ENCODE assay signal across 18 cellular contexts in genomic region chr17:27498615-27499316, GRCh38. TPM values are rescaled to one million over a fixed set of nuclear protein-coding genes. Genes with fewer than 3 reads are reported as not detected.
A peak's percentile ranks its signal among the peaks of the same experiment; 100 is the strongest.
DNase-seq lines count a peak whose midpoint lies in the region; ATAC-seq and TF ChIP-seq lines count a peak whose summit lies in the region.
"Had no signal": no experiment of that assay in that cellular context is flagged by ENCODE, and none has a peak within 500 bp of the region (broad histone marks: within the 10 kb centered on the region; RNA-seq: fewer than 3 reads in every experiment).

No MANE protein-coding gene starts in this region.

- H3K9me3 Mint-ChIP-seq in dendritic cell treated with granulocyte-macrophage colony-stimulating factor and Interleukin-4, amounts not matched to agents 40 ng/mL and 50 ng/mL, for 4 days: no peaks in the 10 kb centered on the region
- peaks cover 18% of the 10 kb centered on the region for H3K9me3 Mint-ChIP-seq in activated CD4-positive, alpha-beta T cell treated with anti-CD3 and anti-CD28 coated beads, Interleukin-2, amount 10 ng/mL, durations not matched to agents 7 days and 5 days

- H3K4me1 ChIP-seq in upper lobe of right lung: peaks cover 28% of the 10 kb centered on the region
- H3K4me1 ChIP-seq in prostate gland (replicated peaks): peaks cover 4% of the 10 kb centered on the region

- intact Hi-C loops in dendritic cell treated with granulocyte-macrophage colony-stimulating factor and Interleukin-4, amounts not matched to agents 40 ng/mL and 50 ng/mL, for 4 days (cut with micrococcal nuclease): no loop called here
- intact Hi-C loops in upper lobe of right lung (cut with DNase I) (no loop called here), prostate gland (cut with DNase I) (loop anchor here (10.0 kb wide), 1 partner anchor 144 kb away; no protein-coding TSS in a partner anchor)

- peaks cover 38% of the 10 kb centered on the region for H3K4me1 Mint-ChIP-seq in dendritic cell treated with granulocyte-macrophage colony-stimulating factor and Interleukin-4, amounts not matched to agents 40 ng/mL and 50 ng/mL, for 4 days (ENCODE audit: low read depth)
- no peaks in the 10 kb centered on the region for H3K4me1 Mint-ChIP-seq in activated CD4-positive, alpha-beta T cell treated with anti-CD3 and anti-CD28 coated beads, Interleukin-2, amount 10 ng/mL, durations not matched to agents 7 days and 5 days

- H3K9me3 ChIP-seq in upper lobe of right lung: no peaks in the 10 kb centered on the region
- no peaks in the 10 kb centered on the region for H3K9me3 ChIP-seq in prostate gland

- peak overlapping the region; percentile 4 for H3K27ac Mint-ChIP-seq in dendritic cell treated with granulocyte-macrophage colony-stimulating factor and Interleukin-4, amounts not matched to agents 40 ng/mL and 50 ng/mL, for 4 days
- no peak overlapping the region for H3K27ac Mint-ChIP-seq in activated CD4-positive, alpha-beta T cell treated with anti-CD3 and anti-CD28 coated beads, Interleukin-2, amount 10 ng/mL, durations not matched to agents 7 days and 5 days

- no peaks in the 10 kb centered on the region for H3K36me3 Mint-ChIP-seq in dendritic cell treated with granulocyte-macrophage colony-stimulating factor and Interleukin-4, amounts not matched to agents 40 ng/mL and 50 ng/mL, for 4 days (ENCODE audit: low read depth)
- peaks cover 36% of the 10 kb centered on the region for H3K36me3 Mint-ChIP-seq in activated CD4-positive, alpha-beta T cell treated with anti-CD3 and anti-CD28 coated beads, Interleukin-2, amount 10 ng/mL, durations not matched to agents 7 days and 5 days (ENCODE audit: low read depth)

- ATAC-seq in upper lobe of right lung (peak; percentile 27), GM18868 (IDR thresholded peaks at IDR 0.05; ENCODE audit: unreplicated experiment) (no peak)

- no peaks in the 10 kb centered on the region for H3K27me3 Mint-ChIP-seq in dendritic cell treated with granulocyte-macrophage colony-stimulating factor and Interleukin-4, amounts not matched to agents 40 ng/mL and 50 ng/mL, for 4 days
- H3K27me3 Mint-ChIP-seq in activated CD4-positive, alpha-beta T cell treated with anti-CD3 and anti-CD28 coated beads, Interleukin-2, amount 10 ng/mL, durations not matched to agents 7 days and 5 days: no peaks in the 10 kb centered on the region

- H3K4me3 Mint-ChIP-seq in dendritic cell treated with granulocyte-macrophage colony-stimulating factor and Interleukin-4, amounts not matched to agents 40 ng/mL and 50 ng/mL, for 4 days: no peak overlapping the region
- H3K4me3 Mint-ChIP-seq in activated CD4-positive, alpha-beta T cell treated with anti-CD3 and anti-CD28 coated beads, Interleukin-2, amount 10 ng/mL, durations not matched to agents 7 days and 5 days: no peak overlapping the region

- H3K27ac ChIP-seq in upper lobe of right lung (no peak overlapping the region), prostate gland (no peak overlapping the region)
- H3K27ac ChIP-seq: BLaER1 had no signal

- H3K36me3 ChIP-seq in upper lobe of right lung (no peaks in the 10 kb centered on the region), prostate gland (no peaks in the 10 kb centered on the region)

- POLR2A ChIA-PET in activated CD4-positive, alpha-beta T cell treated with anti-CD3 and anti-CD28 coated beads, Interleukin-2, amount 10 ng/mL, durations not matched to agents 7 days and 5 days (lab: Charles Lee): no interaction called here

- H3K27me3 ChIP-seq in upper lobe of right lung (no peaks in the 10 kb centered on the region), prostate gland (replicated peaks; ENCODE audit: insufficient read depth) (no peaks in the 10 kb centered on the region)
- H3K27me3 ChIP-seq: BLaER1 had no signal

- DNase-seq in left kidney (ENCODE audit: low read depth, low spot score): peak; percentile 40
- DNase-seq in renal cortical epithelial cell (ENCODE audit: low read depth): peak; percentile 55
- DNase-seq in upper lobe of right lung: peak; percentile 25
- no peak for DNase-seq in stimulated activated naive CD4-positive, alpha-beta T cell (lab: John Stamatoyannopoulos, UW)
- DNase-seq in activated CD4-positive, alpha-beta T cell treated with anti-CD3 and anti-CD28 coated beads, Interleukin-2, amount 10 ng/mL, durations not matched to agents 7 days and 5 days: no peak
- DNase-seq in prostate gland (ENCODE audit: low spot score): no peak
- DNase-seq: DMS 273 treated with DMSO at 0.1 percent for 48 hours, H7, KG1, NCI-H1105 treated with DMSO at 0.1 percent for 48 hours, NCI-H1930, NCI-H2171, NCI-H446 treated with DMSO at 0.1 percent for 48 hours, NCI-H82, SIG-M5 had no signal

- no peak for TF ChIP-seq POLR2A in prostate gland (IDR thresholded peaks at IDR 0.05)

- 91% methylated on average over 8 of the region's 8 CpGs for WGBS in prostate gland

- no peak overlapping the region for H3K4me3 ChIP-seq in upper lobe of right lung
- no peak overlapping the region for H3K4me3 ChIP-seq in prostate gland
- H3K4me3 ChIP-seq: BLaER1 had no signal

- TF ChIP-seq CTCF in upper lobe of right lung (IDR thresholded peaks at IDR 0.05): no peak
- no peak for TF ChIP-seq CTCF in prostate gland (IDR thresholded peaks at IDR 0.05)

- CTCF ChIA-PET in activated CD4-positive, alpha-beta T cell treated with anti-CD3 and anti-CD28 coated beads, Interleukin-2, amount 10 ng/mL, durations not matched to agents 7 days and 5 days (lab: Charles Lee): no interaction called here

RNA-seq across cellular contexts. Expression of gene KSR1, which starts 42.5 kb away (rescaled TPM):
- total RNA-seq in renal cortical epithelial cell (2.4 and 29.3 TPM in 2 replicates), upper lobe of right lung (52.5 TPM), prostate gland (10 to 100 TPM; 11.5 to 23.7 TPM)
- 10 to 100 TPM; 43.1 to 45.7 TPM for total RNA-seq in activated CD4-positive, alpha-beta T cell treated with anti-CD3 and anti-CD28 coated beads, Interleukin-2, amount 10 ng/mL, durations not matched to agents 7 days and 5 days

Comparison
In these comparisons a context has a peak if more than half of its experiments do, and no peak if none do; other contexts are left out.
1. DNase-seq: peak in left kidney (single experiment), renal cortical epithelial cell (single experiment) and upper lobe of right lung (single experiment); none in stimulated activated naive CD4-positive, alpha-beta T cell (0 of 6), activated CD4-positive, alpha-beta T cell treated with anti-CD3 and anti-CD28 coated beads, Interleukin-2, amount 10 ng/mL, durations not matched to agents 7 days and 5 days (single experiment) and prostate gland (single experiment).